Comparison of ENCODE assay signal across 8 cellular contexts in genomic region chr14:103630364-103631108, GRCh38. TPM values are rescaled to one million over a fixed set of nuclear protein-coding genes. Genes with fewer than 3 reads are reported as not detected.
DNase-seq lines count a peak whose midpoint lies in the region; ATAC-seq, FAIRE-seq and TF ChIP-seq lines count a peak whose summit lies in the region.

No MANE protein-coding gene starts in this region.

- H3K79me2 ChIP-seq in PC-3 (ENCODE audit: low read length): peaks cover 72% of the 10 kb centered on the region

- no peak for TF ChIP-seq POLR2A in GM12891 (IDR thresholded peaks at IDR 0.05; ENCODE audit: low read depth, low read length)

- CTCF ChIA-PET in PC-3 (lab: Charles Lee): interaction anchor here (0.7 kb wide), 1 partner anchor 85 kb away, joined by 5 read pairs; the partner anchor contains the start of gene XRCC3

- peaks cover 12% of the 10 kb centered on the region for H3K27me3 Mint-ChIP-seq in endothelial cell (ENCODE audit: unreplicated experiment)
- no peaks in the 10 kb centered on the region for H3K27me3 Mint-ChIP-seq in osteocyte (ENCODE audit: unreplicated experiment)

- H3K9me3 ChIP-seq in PC-3 (ENCODE audit: low read length): no peaks in the 10 kb centered on the region

- POLR2A ChIA-PET in PC-3 (lab: Charles Lee; ENCODE audit: unreplicated experiment): interaction anchor here (0.6 to 0.8 kb wide), 2 partner anchors 34 to 356 kb away, joined by 3 to 4 read pairs; no protein-coding TSS in a partner anchor

- H3K4me1 Mint-ChIP-seq in endothelial cell (ENCODE audit: unreplicated experiment) (peaks cover 11% of the 10 kb centered on the region), osteocyte (ENCODE audit: unreplicated experiment) (peaks cover 45% of the 10 kb centered on the region)

- no peak for FAIRE-seq in GM12891 (lab: Jason Lieb, UNC)

- H3K4me1 ChIP-seq in PC-3 (ENCODE audit: insufficient read depth, low read length): peaks cover 47% of the 10 kb centered on the region

- TSS peak; percentile 65 for BruUV-seq in PC-3 (replicated peaks; lab: Mats Ljungman, UMichigan)

- TF ChIP-seq CTCF in PC-3 (conservative IDR thresholded peaks at IDR 0.05; ENCODE audit: low read depth, low read length) (no peak), endothelial cell (IDR thresholded peaks at IDR 0.05; ENCODE audit: unreplicated experiment) (no peak), osteocyte (IDR thresholded peaks at IDR 0.05) (no peak)

- no peak overlapping the region for H3K27ac Mint-ChIP-seq in endothelial cell (ENCODE audit: unreplicated experiment)
- peak overlapping the region; percentile 87 for H3K27ac Mint-ChIP-seq in osteocyte (ENCODE audit: unreplicated experiment)

- H2AFZ ChIP-seq in PC-3 (ENCODE audit: low read length): no peak overlapping the region

- H3K4me3 Mint-ChIP-seq in endothelial cell (ENCODE audit: unreplicated experiment) (peak overlapping the region; percentile 93), osteocyte (ENCODE audit: unreplicated experiment) (peak overlapping the region; percentile 86)

- H3F3A ChIP-seq in PC-3 (ENCODE audit: low read length, unreplicated experiment): peaks cover 4% of the 10 kb centered on the region

- H3K9me2 ChIP-seq in PC-3 (replicated peaks; ENCODE audit: low read length): no peaks in the 10 kb centered on the region

- no peak for ATAC-seq in PC-3

- intact Hi-C loops in PC-3 (cut with micrococcal nuclease): no loop called here

- H3K36me3 ChIP-seq in PC-3 (ENCODE audit: low read depth, low read length): peaks cover 9% of the 10 kb centered on the region

- DNase-seq in EH (ENCODE audit: low read depth) (peak; percentile 25), PC-3 (peak; percentile 47), endothelial cell (ENCODE audit: low spot score) (no peak), osteocyte (ENCODE audit: extremely low spot score, unreplicated experiment) (no peak), NCI-H2107 (lab: John Stamatoyannopoulos, UW) (no peak), islet precursor cell (no peak), substantia nigra (lab: John Stamatoyannopoulos, UW) (no peak), GM12891 (ENCODE audit: insufficient read length, low spot score) (no peak)

- H3K9me3 Mint-ChIP-seq in endothelial cell (ENCODE audit: unreplicated experiment) (no peaks in the 10 kb centered on the region), osteocyte (ENCODE audit: unreplicated experiment) (no peaks in the 10 kb centered on the region)

- peak overlapping the region; percentile 91 for H3K9ac ChIP-seq in PC-3 (ENCODE audit: low read length)

- H3K27ac ChIP-seq in PC-3 (ENCODE audit: low read length) (peak overlapping the region; percentile 93; the same call in 1 of the 2 replicates), substantia nigra (ENCODE audit: low read depth, low read length, poor library complexity, severe bottlenecking) (no peak overlapping the region)

- H3K36me3 Mint-ChIP-seq in endothelial cell (ENCODE audit: low read depth, unreplicated experiment) (peaks cover 4% of the 10 kb centered on the region), osteocyte (ENCODE audit: unreplicated experiment) (no peaks in the 10 kb centered on the region)

- H3K4me2 ChIP-seq in PC-3 (ENCODE audit: low read length): peak overlapping the region; percentile 95

- peaks cover 52% of the 10 kb centered on the region for H4K20me1 ChIP-seq in PC-3 (ENCODE audit: low read length)

- no peaks in the 10 kb centered on the region for H3K27me3 ChIP-seq in PC-3 (ENCODE audit: low read length)

- H3K4me3 ChIP-seq in PC-3 (ENCODE audit: low read length): peak overlapping the region; percentile 97

TF ChIP-seq in GM12891, 5 proteins besides CTCF, POLR2A, EP300 and RAD21:
- TF ChIP-seq POU2F2 (IDR thresholded peaks at IDR 0.05; ENCODE audit: low read depth, low read length) (no peak), TAF1 (IDR thresholded peaks at IDR 0.05; ENCODE audit: low read depth, low read length) (no peak)

RNA-seq across cellular contexts. Expression of gene KLC1, which starts 1.5 kb away (rescaled TPM):
- total RNA-seq in PC-3 (2014; rRNA removed): 306 and 466 TPM in 2 replicates
- total RNA-seq in endothelial cell (ENCODE audit: unreplicated experiment): 220 TPM
- total RNA-seq in osteocyte: 186 and 211 TPM in 2 replicates
- polyA plus RNA-seq in GM12891 (2012; ENCODE audit: low read depth, missing spikeins): 49.3 TPM

Comparison
In these comparisons a context has a peak if more than half of its experiments do, and no peak if none do; other contexts are left out.
1. DNase-seq: peak in EH (single experiment) and PC-3 (single experiment); none in endothelial cell (single experiment), osteocyte (single experiment), NCI-H2107 (single experiment), islet precursor cell (single experiment), substantia nigra (0 of 49) and GM12891 (single experiment).